In genomic region chr2:54529935-54530334, GRCh38 we compare ENCODE assay signal across 22 cellular contexts.
DNase-seq lines count a peak whose midpoint lies in the region; ATAC-seq and TF ChIP-seq lines count a peak whose summit lies in the region.
"Had no signal": no experiment of that assay in that cellular context is flagged by ENCODE, and none has a peak within 500 bp of the region (broad histone marks: within the 10 kb centered on the region; RNA-seq: fewer than 3 reads in every experiment).

No MANE protein-coding gene starts in this region.

- H3K36me3 ChIP-seq in trophoblast cell (ENCODE audit: control insufficient read depth in 1 of 2, insufficient read depth in 2 of 2, low read length in 2 of 2) (peaks cover 3 to 13% of the 10 kb centered on the region in 2 experiments), GM23338 (ENCODE audit: insufficient read depth) (no peaks in the 10 kb centered on the region)

- TF ChIP-seq CTCF in GM23338 (conservative IDR thresholded peaks at IDR 0.05; ENCODE audit: low read depth in 2 of 2), result no peak

- no peak overlapping the region for H3K27ac Mint-ChIP-seq in activated CD8-positive, alpha-beta memory T cell treated with anti-CD3 and anti-CD28 coated beads, Interleukin-2, amount 10 ng/mL, durations not matched to agents 7 days and 5 days
- H3K27ac Mint-ChIP-seq in GM23338, result no peak overlapping the region
- H3K27ac Mint-ChIP-seq: activated naive CD8-positive, alpha-beta T cell treated with anti-CD3 and anti-CD28 coated beads, Interleukin-2, amount 50 U/mL, for 24 hours; activated T-helper 1 cell treated with anti-CD3 and anti-CD28 coated beads, Interleukin-12 subunit alpha, Interleukin-12 subunit beta, Interleukin-2, Interleukin-4 antibody, amounts not matched to agents 30 ng/mL and 10 ng/mL and 1 ng/mL, durations not matched to agents 14 hours and 24 hours and 36 hours; dendritic cell treated with granulocyte-macrophage colony-stimulating factor and Interleukin-4, amounts not matched to agents 40 ng/mL and 50 ng/mL, for 4 days; nephron progenitor cell had no signal

- H3K4me1 ChIP-seq in trophoblast cell (ENCODE audit: control insufficient read depth in 1 of 2, insufficient read depth in 2 of 2, low read length in 2 of 2) (peaks cover 7 to 16% of the 10 kb centered on the region in 2 experiments), GM23338 (ENCODE audit: insufficient read depth) (no peaks in the 10 kb centered on the region; the same call in 1 of the 2 replicates)

- H3K27ac ChIP-seq in trophoblast cell (ENCODE audit: low read depth, low read length) (no peak overlapping the region), GM23338 (ENCODE audit: low read depth) (no peak overlapping the region)
- H3K27ac ChIP-seq: brain microvascular endothelial cell, C4-2B had no signal

- H4K91ac ChIP-seq in trophoblast cell (ENCODE audit: low read depth, low read length), result no peak overlapping the region

- H3K9me3 ChIP-seq in trophoblast cell (ENCODE audit: insufficient read depth, low read depth, low read length), result no peaks in the 10 kb centered on the region

- H3K4me2 ChIP-seq in trophoblast cell (ENCODE audit: low read length) (no peak overlapping the region), GM23338 (no peak overlapping the region)

- H3K27me3 ChIP-seq in trophoblast cell (ENCODE audit: insufficient read depth, low read length), result no peaks in the 10 kb centered on the region
- no peaks in the 10 kb centered on the region for H3K27me3 ChIP-seq in GM23338 (ENCODE audit: insufficient read depth)
- H3K27me3 ChIP-seq: brain microvascular endothelial cell had no signal

- no peaks in the 10 kb centered on the region for H3F3A ChIP-seq in GM23338 (replicated peaks; ENCODE audit: low read depth)

- no peak overlapping the region for H4K8ac ChIP-seq in trophoblast cell (ENCODE audit: low read depth, low read length)

- no peak overlapping the region for H2AK5ac ChIP-seq in trophoblast cell (ENCODE audit: low read length)

- H2BK120ac ChIP-seq in trophoblast cell (ENCODE audit: insufficient read depth, low read length, poor library complexity), result no peak overlapping the region

- no CpG with 5 or more reads among the region's 2 CpGs for WGBS in trophoblast cell (ENCODE audit: extremely low coverage, insufficient coverage, insufficient read length)

- H3K9me2 ChIP-seq in GM23338 (ENCODE audit: insufficient read depth), result no peaks in the 10 kb centered on the region; the same call in 1 of the 2 replicates

- no peak overlapping the region for H4K12ac ChIP-seq in trophoblast cell (ENCODE audit: low read depth, low read length)

- H3K23ac ChIP-seq in trophoblast cell (ENCODE audit: low read length), result no peak overlapping the region

- no peaks in the 10 kb centered on the region for H3K36me3 Mint-ChIP-seq in activated CD8-positive, alpha-beta memory T cell treated with anti-CD3 and anti-CD28 coated beads, Interleukin-2, amount 10 ng/mL, durations not matched to agents 7 days and 5 days
- H3K36me3 Mint-ChIP-seq in GM23338 (ENCODE audit: low read depth), result peaks cover 21% of the 10 kb centered on the region

- peaks cover 2% of the 10 kb centered on the region for H3K79me2 ChIP-seq in trophoblast cell (ENCODE audit: control insufficient read depth, insufficient read depth, low read length, poor library complexity)
- H3K79me2 ChIP-seq in GM23338 (replicated peaks; ENCODE audit: insufficient read depth), result no peaks in the 10 kb centered on the region

- H3K79me1 ChIP-seq in trophoblast cell (ENCODE audit: low read length), result peaks cover 14% of the 10 kb centered on the region

- H3K4me1 Mint-ChIP-seq in activated CD8-positive, alpha-beta memory T cell treated with anti-CD3 and anti-CD28 coated beads, Interleukin-2, amount 10 ng/mL, durations not matched to agents 7 days and 5 days, result peaks cover 5% of the 10 kb centered on the region
- H3K4me1 Mint-ChIP-seq in GM23338, result peaks cover 5% of the 10 kb centered on the region
- H3K4me1 Mint-ChIP-seq: nephron progenitor cell had no signal

- no peak overlapping the region for H3K4me3 ChIP-seq in trophoblast cell (ENCODE audit: low read depth, low read length)
- no peak overlapping the region for H3K4me3 ChIP-seq in GM23338

- no peak overlapping the region for H3K4me3 Mint-ChIP-seq in activated CD8-positive, alpha-beta memory T cell treated with anti-CD3 and anti-CD28 coated beads, Interleukin-2, amount 10 ng/mL, durations not matched to agents 7 days and 5 days
- H3K4me3 Mint-ChIP-seq in GM23338, result no peak overlapping the region
- H3K4me3 Mint-ChIP-seq: activated naive CD8-positive, alpha-beta T cell treated with anti-CD3 and anti-CD28 coated beads, Interleukin-2, amount 50 U/mL, for 24 hours; activated T-helper 1 cell treated with anti-CD3 and anti-CD28 coated beads, Interleukin-12 subunit alpha, Interleukin-12 subunit beta, Interleukin-2, Interleukin-4 antibody, amounts not matched to agents 30 ng/mL and 10 ng/mL and 1 ng/mL, durations not matched to agents 14 hours and 24 hours and 36 hours; dendritic cell treated with granulocyte-macrophage colony-stimulating factor and Interleukin-4, amounts not matched to agents 40 ng/mL and 50 ng/mL, for 4 days; nephron progenitor cell had no signal

- H2AFZ ChIP-seq in trophoblast cell (ENCODE audit: insufficient read depth, low read length, poor library complexity), result no peak overlapping the region
- H2AFZ ChIP-seq in GM23338, result no peak overlapping the region

- DNase-seq in activated CD8-positive, alpha-beta memory T cell treated with anti-CD3 and anti-CD28 coated beads, Interleukin-2, amount 10 ng/mL, durations not matched to agents 7 days and 5 days, result no peak
- no peak for DNase-seq in activated CD8-positive, alpha-beta memory T cell treated with anti-CD3 and anti-CD28 coated beads for 24 hours
- peak; percentile 51 to 93 for DNase-seq in trophoblast cell
- no peak for DNase-seq in GM23338 (ENCODE audit: low spot score)
- DNase-seq in HT-29 (ENCODE audit: low spot score), result no peak
- DNase-seq: activated CD4-positive, alpha-beta T cell treated with anti-CD3 and anti-CD28 coated beads, Interleukin-2, amount 50 U/mL, for 4 hours; activated naive CD8-positive, alpha-beta T cell treated with anti-CD3 and anti-CD28 coated beads, Interleukin-2, amount 50 U/mL, for 24 hours; brain microvascular endothelial cell; GF-D8; kidney glomerular epithelial cell; NCI-H1092 treated with DMSO at 0.1 percent for 48 hours; NCI-H2107; NCI-H524 treated with DMSO at 0.1 percent for 48 hours; nephron progenitor cell; SHP77 treated with DMSO at 0.1 percent for 48 hours; small intestine had no signal

- H2BK12ac ChIP-seq in trophoblast cell (ENCODE audit: low read length), result no peak overlapping the region

- no peak overlapping the region for H3K14ac ChIP-seq in trophoblast cell (ENCODE audit: low read length)

- peaks cover 4% of the 10 kb centered on the region for H3K27me3 Mint-ChIP-seq in activated CD8-positive, alpha-beta memory T cell treated with anti-CD3 and anti-CD28 coated beads, Interleukin-2, amount 10 ng/mL, durations not matched to agents 7 days and 5 days
- no peaks in the 10 kb centered on the region for H3K27me3 Mint-ChIP-seq in GM23338 (ENCODE audit: insufficient read depth, low read depth, poor library complexity)
- H3K27me3 Mint-ChIP-seq: activated naive CD8-positive, alpha-beta T cell treated with anti-CD3 and anti-CD28 coated beads, Interleukin-2, amount 50 U/mL, for 24 hours had no signal

- no peak overlapping the region for H3K9ac ChIP-seq in trophoblast cell (ENCODE audit: low read length)

- no peaks in the 10 kb centered on the region for H3K9me3 Mint-ChIP-seq in activated CD8-positive, alpha-beta memory T cell treated with anti-CD3 and anti-CD28 coated beads, Interleukin-2, amount 10 ng/mL, durations not matched to agents 7 days and 5 days (ENCODE audit: low read depth)
- H3K9me3 Mint-ChIP-seq in GM23338, result no peaks in the 10 kb centered on the region
- H3K9me3 Mint-ChIP-seq: activated naive CD8-positive, alpha-beta T cell treated with anti-CD3 and anti-CD28 coated beads, Interleukin-2, amount 50 U/mL, for 24 hours; activated T-helper 1 cell treated with anti-CD3 and anti-CD28 coated beads, Interleukin-12 subunit alpha, Interleukin-12 subunit beta, Interleukin-2, Interleukin-4 antibody, amounts not matched to agents 30 ng/mL and 10 ng/mL and 1 ng/mL, durations not matched to agents 14 hours and 24 hours and 36 hours; dendritic cell treated with granulocyte-macrophage colony-stimulating factor and Interleukin-4, amounts not matched to agents 40 ng/mL and 50 ng/mL, for 4 days; nephron progenitor cell had no signal

- H2BK5ac ChIP-seq in trophoblast cell (ENCODE audit: low read depth, low read length, poor library complexity), result no peak overlapping the region

- H4K20me1 ChIP-seq in GM23338 (replicated peaks; ENCODE audit: insufficient read depth), result no peaks in the 10 kb centered on the region

- CTCF ChIA-PET in activated CD8-positive, alpha-beta memory T cell treated with anti-CD3 and anti-CD28 coated beads, Interleukin-2, amount 10 ng/mL, durations not matched to agents 7 days and 5 days (lab: Charles Lee), result interaction anchor here (0.9 to 1.5 kb wide), 3 partner anchors 9 to 177 kb away, joined by 3 to 5 read pairs (median 3); no protein-coding TSS in a partner anchor

- peak; percentile 20 for ATAC-seq in activated CD8-positive, alpha-beta memory T cell treated with anti-CD3 and anti-CD28 coated beads, Interleukin-2, amount 10 ng/mL, durations not matched to agents 7 days and 5 days
- ATAC-seq in GM21576 (IDR thresholded peaks at IDR 0.05; ENCODE audit: unreplicated experiment) (peak; percentile 73), HG03565 (IDR thresholded peaks at IDR 0.05; ENCODE audit: unreplicated experiment) (peak; percentile 51), GM23338 (no peak), HG02938 (IDR thresholded peaks at IDR 0.05; ENCODE audit: unreplicated experiment) (no peak)
- ATAC-seq: activated naive CD8-positive, alpha-beta T cell treated with anti-CD3 and anti-CD28 coated beads, Interleukin-2, amount 50 U/mL, for 24 hours had no signal

- no peak overlapping the region for H3K4ac ChIP-seq in trophoblast cell (ENCODE audit: low read depth, low read length)

- H3K18ac ChIP-seq in trophoblast cell (ENCODE audit: low read length), result no peak overlapping the region

TF ChIP-seq in GM23338, 12 proteins besides CTCF, POLR2A, EP300 and RAD21 (continues in another document):
- no peak for TF ChIP-seq EZH2phosphoT487 (IDR thresholded peaks at IDR 0.05; ENCODE audit: unreplicated experiment)

Comparison
In these comparisons a context has a peak if more than half of its experiments do, and no peak if none do; other contexts are left out.
1. ATAC-seq: peak in activated CD8-positive, alpha-beta memory T cell treated with anti-CD3 and anti-CD28 coated beads, Interleukin-2, amount 10 ng/mL, durations not matched to agents 7 days and 5 days (single experiment), GM21576 (single experiment) and HG03565 (single experiment); none in GM23338 (single experiment) and HG02938 (single experiment).
2. DNase-seq: peak in trophoblast cell (2 of 2); none in activated CD8-positive, alpha-beta memory T cell treated with anti-CD3 and anti-CD28 coated beads, Interleukin-2, amount 10 ng/mL, durations not matched to agents 7 days and 5 days (single experiment), activated CD8-positive, alpha-beta memory T cell treated with anti-CD3 and anti-CD28 coated beads for 24 hours (single experiment), GM23338 (single experiment) and HT-29 (single experiment).